In the genomic region with DNA sequence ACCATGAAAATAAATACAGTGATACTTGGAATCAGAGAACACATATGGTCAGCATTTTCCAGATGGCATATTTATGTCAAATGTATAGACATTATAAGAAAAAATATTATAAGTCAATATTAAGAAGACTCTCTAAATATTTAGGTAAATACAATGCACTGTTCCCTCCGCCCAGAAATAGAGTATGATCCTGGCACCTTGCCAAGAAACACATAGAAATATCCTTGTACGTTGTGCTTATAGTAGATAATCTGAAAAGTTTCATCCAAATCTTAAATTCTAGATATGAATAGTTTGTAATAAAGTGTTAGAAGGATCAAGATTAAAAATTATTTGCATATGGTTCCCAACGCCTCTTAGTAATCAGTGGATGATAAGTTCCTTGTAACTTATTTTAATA, we compare ENCODE assay signal across 20 cellular contexts.
"Had no signal": no experiment of that assay in that cellular context is flagged by ENCODE, and none has a peak within 500 bp of the region (broad histone marks: within the 10 kb centered on the region; RNA-seq: fewer than 3 reads in every experiment).

No MANE protein-coding gene starts in this region.

- H3K27me3 Mint-ChIP-seq: activated CD4-positive, alpha-beta T cell treated with anti-CD3 and anti-CD28 coated beads, Interleukin-2, amount 10 ng/mL, durations not matched to agents 7 days and 5 days; activated naive CD4-positive, alpha-beta T cell treated with anti-CD3 and anti-CD28 coated beads, Interleukin-2, amount 50 U/mL, for 24 hours; progenitor cell of endocrine pancreas had no signal

- ATAC-seq: body of pancreas, heart left ventricle, left colon had no signal

- H3K36me3 Mint-ChIP-seq: activated naive CD4-positive, alpha-beta T cell treated with anti-CD3 and anti-CD28 coated beads, Interleukin-2, amount 50 U/mL, for 24 hours had no signal

- H3K4me3 Mint-ChIP-seq: activated CD4-positive, alpha-beta T cell treated with anti-CD3 and anti-CD28 coated beads, Interleukin-2, amount 10 ng/mL, durations not matched to agents 7 days and 5 days; activated naive CD4-positive, alpha-beta T cell treated with anti-CD3 and anti-CD28 coated beads, Interleukin-2, amount 50 U/mL, for 24 hours had no signal

- DNase-seq: activated CD4-positive, alpha-beta T cell treated with anti-CD3 and anti-CD28 coated beads, Interleukin-2, amount 10 ng/mL, durations not matched to agents 7 days and 5 days; activated CD4-positive, CD25-positive, alpha-beta regulatory T cell treated with anti-CD3 and anti-CD28 coated beads, Interleukin-2, amount 50 U/mL, for 72 hours; activated gamma-delta T cell treated with Interleukin-2 at 50 U/mL for 16 hours; activated T-cell treated with anti-CD3 and anti-CD28 coated beads, Interleukin-2, amount 50 U/mL, for 1 hour; anterior cingulate cortex; body of pancreas; cortex of kidney; effector CD4-positive, alpha-beta T cell; heart left ventricle; islet precursor cell; left colon; mesenchymal stem cell; occipital lobe; retina; stimulated activated CD4-positive, alpha-beta T cell treated with anti-CD3 and anti-CD28 coated beads, Interleukin-2, amount 100 ng/mL, for 48 hours; stimulated activated CD8-positive, alpha-beta memory T cell treated with anti-CD3 and anti-CD28 coated beads, Interleukin-4, amount 100 ng/mL, for 48 hours; stimulated activated naive CD4-positive, alpha-beta T cell; upper lobe of left lung had no signal

- H3K27ac Mint-ChIP-seq: activated CD4-positive, alpha-beta T cell treated with anti-CD3 and anti-CD28 coated beads, Interleukin-2, amount 10 ng/mL, durations not matched to agents 7 days and 5 days; progenitor cell of endocrine pancreas had no signal
